Comparison of ENCODE assay signal across 25 cellular contexts in genomic region chr17:35627417-35627816, GRCh38. TPM values are rescaled to one million over a fixed set of nuclear protein-coding genes. Genes with fewer than 3 reads are reported as not detected.
DNase-seq lines count a peak whose midpoint lies in the region; ATAC-seq, FAIRE-seq and TF ChIP-seq lines count a peak whose summit lies in the region.
"Had no signal": no experiment of that assay in that cellular context is flagged by ENCODE, and none has a peak within 500 bp of the region (broad histone marks: within the 10 kb centered on the region; RNA-seq: fewer than 3 reads in every experiment).

No MANE protein-coding gene starts in this region.

- H3K4me3 ChIP-seq in BLaER1 treated with 17β-estradiol and CSF1 and Interleukin-3, amounts not matched to agents 10 nM and 100 nM: no peak overlapping the region
- H3K4me3 ChIP-seq in bronchial epithelial cell (ENCODE audit: low read depth, low read length) (no peak overlapping the region), pancreas (no peak overlapping the region), osteoblast (ENCODE audit: insufficient read depth, low read length) (no peak overlapping the region)
- H3K4me3 ChIP-seq: adrenal gland, lung, neural progenitor cell, tibial artery had no signal

- DNase-seq in bronchial epithelial cell (ENCODE audit: low read depth) (peak; percentile 64), left kidney (ENCODE audit: low read depth, low spot score) (peak; percentile 7), pancreas (no peak), GM03348 (ENCODE audit: low spot score) (no peak), HTR-8/SVneo (ENCODE audit: insufficient read length, low spot score) (no peak), NOMO-1 treated with dmso at 0.1 percent for 144 hours (lab: John Stamatoyannopoulos, UW; ENCODE audit: unreplicated experiment) (no peak), osteoblast (ENCODE audit: insufficient read length, low spot score, missing footprints) (no peak)
- DNase-seq: activated CD8-positive, alpha-beta memory T cell treated with anti-CD3 and anti-CD28 coated beads, Interleukin-2, amount 50 U/mL, for 48 hours; activated CD8-positive, alpha-beta T cell treated with anti-CD3 and anti-CD28 coated beads for 36 hours; activated naive CD4-positive, alpha-beta T cell treated with anti-CD3 and anti-CD28 coated beads, Interleukin-2, amount 10 ng/mL, durations not matched to agents 7 days and 5 days; adrenal gland; COR-L47; DMS79 treated with DMSO at 0.1 percent for 48 hours; GDM1; HCEC 1CT; immature natural killer cell; NCI-H446; NCI-H774; stimulated activated CD4-positive, alpha-beta T cell treated with anti-CD3 and anti-CD28 coated beads, Interleukin-4, amount 100 ng/mL, for 1 hour; tibial artery had no signal

- H4K20me1 ChIP-seq in BLaER1 treated with 17β-estradiol and CSF1 and Interleukin-3, amounts not matched to agents 10 nM and 100 nM: peaks cover 0 to 51% (median 0%) of the 10 kb centered on the region in 11 experiments; a peak in 7 of 22 replicates
- peaks cover 17% of the 10 kb centered on the region for H4K20me1 ChIP-seq in osteoblast (ENCODE audit: insufficient read depth, low read length)

- H3K4me1 ChIP-seq in BLaER1 treated with 17β-estradiol and CSF1 and Interleukin-3, amounts not matched to agents 10 nM and 100 nM: peaks cover 0 to 21% (median 18%) of the 10 kb centered on the region in 10 experiments; a peak in 17 of 20 replicates
- H3K4me1 ChIP-seq in pancreas (no peaks in the 10 kb centered on the region), osteoblast (ENCODE audit: insufficient read depth, low read length) (peaks cover 13% of the 10 kb centered on the region)
- H3K4me1 ChIP-seq: adrenal gland, neural progenitor cell, tibial artery had no signal

- peak in 3 of 4 donors; percentile 56 to 73 (median 67) for ATAC-seq in pancreas
- ATAC-seq: activated CD8-positive, alpha-beta T cell treated with anti-CD3 and anti-CD28 coated beads for 36 hours; sciatic nerve had no signal

- TF ChIP-seq CTCF in bronchial epithelial cell (IDR thresholded peaks at IDR 0.05; ENCODE audit: insufficient read depth, low read length, severe bottlenecking): no peak
- TF ChIP-seq CTCF in pancreas (IDR thresholded peaks at IDR 0.05): no peak
- no peak for TF ChIP-seq CTCF in osteoblast (IDR thresholded peaks at IDR 0.05; ENCODE audit: extremely low read depth, low read depth, low read length)

- 58 to 74% methylated on average over 4 of the region's 4 CpGs for WGBS in pancreas, 2 donors

- intact Hi-C loops in pancreas (cut with DNase I): no loop called here

- FAIRE-seq in bronchial epithelial cell (lab: Jason Lieb, UNC): no peak
- no peak for FAIRE-seq in pancreas (lab: Jason Lieb, UNC)
- FAIRE-seq in HTR-8/SVneo (lab: Jason Lieb, UNC): no peak

- H3K36me3 ChIP-seq in BLaER1 treated with 17β-estradiol and CSF1 and Interleukin-3, amounts not matched to agents 10 nM and 100 nM: peaks cover 80 to 100% (median 95%) of the 10 kb centered on the region in 11 experiments
- H3K36me3 ChIP-seq in bronchial epithelial cell (ENCODE audit: control insufficient read depth, insufficient read depth, low read length): peaks cover 4% of the 10 kb centered on the region
- H3K36me3 ChIP-seq in pancreas: peaks cover 0 to 26% (median 6%) of the 10 kb centered on the region in 3 donors
- peaks cover 57% of the 10 kb centered on the region for H3K36me3 ChIP-seq in osteoblast (ENCODE audit: insufficient read depth, low read length)
- H3K36me3 ChIP-seq: neural progenitor cell had no signal

- no peaks in the 10 kb centered on the region for H3K9me3 ChIP-seq in BLaER1 treated with 17β-estradiol and CSF1 and Interleukin-3, amounts not matched to agents 10 nM and 100 nM (replicated peaks in 1 of 11)
- H3K9me3 ChIP-seq in pancreas: no peaks in the 10 kb centered on the region
- H3K9me3 ChIP-seq in osteoblast (ENCODE audit: low read depth, low read length): no peaks in the 10 kb centered on the region
- H3K9me3 ChIP-seq: tibial artery had no signal

- H3K27ac ChIP-seq in BLaER1 treated with 17β-estradiol and CSF1 and Interleukin-3, amounts not matched to agents 10 nM and 100 nM: no peak overlapping the region
- H3K27ac ChIP-seq in pancreas (peak overlapping the region in 1 of 4 donors; percentile 20), osteoblast (ENCODE audit: low read depth, low read length) (no peak overlapping the region)
- H3K27ac ChIP-seq: adrenal gland, epithelial cell of prostate, neural progenitor cell, tibial artery had no signal

- no peak overlapping the region for H2AFZ ChIP-seq in osteoblast (ENCODE audit: low read length)
- H2AFZ ChIP-seq: neural progenitor cell had no signal

- H3K9ac ChIP-seq in BLaER1 treated with 17β-estradiol and CSF1 and Interleukin-3, amounts not matched to agents 10 nM and 100 nM: no peak overlapping the region
- H3K9ac ChIP-seq: neural progenitor cell had no signal

- H3K27me3 ChIP-seq in BLaER1 treated with 17β-estradiol and CSF1 and Interleukin-3, amounts not matched to agents 10 nM and 100 nM: no peaks in the 10 kb centered on the region
- H3K27me3 ChIP-seq in bronchial epithelial cell (ENCODE audit: control insufficient read depth, insufficient read depth, low read length): no peaks in the 10 kb centered on the region
- H3K27me3 ChIP-seq in pancreas: no peaks in the 10 kb centered on the region
- no peaks in the 10 kb centered on the region for H3K27me3 ChIP-seq in osteoblast (ENCODE audit: insufficient read depth, low read length)
- H3K27me3 ChIP-seq: adrenal gland, neural progenitor cell, tibial artery had no signal

- H3K4me2 ChIP-seq in BLaER1 treated with 17β-estradiol and CSF1 and Interleukin-3, amounts not matched to agents 10 nM and 100 nM: peak overlapping the region in 7 of 11 experiments; percentile 20 to 72 (median 38); a peak in 9 of 22 replicates
- no peak overlapping the region for H3K4me2 ChIP-seq in osteoblast (ENCODE audit: insufficient read depth, low read length)
- H3K4me2 ChIP-seq: neural progenitor cell had no signal

- H3K79me2 ChIP-seq in osteoblast (ENCODE audit: insufficient read depth, low read length): peaks cover 4% of the 10 kb centered on the region

RNA-seq across cellular contexts. Expression of gene AP2B1, which starts 40.3 kb away (rescaled TPM):
- total RNA-seq in bronchial epithelial cell (38.3 and 50.8 TPM in 2 replicates), pancreas (10 to 100 TPM; 32.6 to 83.2 (median 52.4) TPM), osteoblast (84.0 and 93.1 TPM in 2 replicates)
- 10 to 100 TPM; 21.2 to 26.6 TPM for polyA plus RNA-seq in pancreas

RNA-seq across cellular contexts. Expression of gene PEX12, which starts 49.0 kb away (rescaled TPM):
- 1.8 and 2.9 TPM in 2 replicates for total RNA-seq in bronchial epithelial cell
- 1 to 10 TPM; 2.0 to 3.5 (median 2.4) TPM for total RNA-seq in pancreas
- polyA plus RNA-seq in pancreas: 1 to 10 TPM; 1.1 to 2.3 TPM
- 8.0 and 8.8 TPM in 2 replicates for total RNA-seq in osteoblast

Comparison
In these comparisons a context has a peak if more than half of its experiments do, and no peak if none do; other contexts are left out.
1. DNase-seq: peak in bronchial epithelial cell (single experiment) and left kidney (single experiment); none in pancreas (0 of 6), GM03348 (single experiment), HTR-8/SVneo (single experiment), NOMO-1 treated with dmso at 0.1 percent for 144 hours (single experiment) and osteoblast (single experiment).